Comparison of ENCODE assay signal across 1 cellular context in the genomic region with DNA sequence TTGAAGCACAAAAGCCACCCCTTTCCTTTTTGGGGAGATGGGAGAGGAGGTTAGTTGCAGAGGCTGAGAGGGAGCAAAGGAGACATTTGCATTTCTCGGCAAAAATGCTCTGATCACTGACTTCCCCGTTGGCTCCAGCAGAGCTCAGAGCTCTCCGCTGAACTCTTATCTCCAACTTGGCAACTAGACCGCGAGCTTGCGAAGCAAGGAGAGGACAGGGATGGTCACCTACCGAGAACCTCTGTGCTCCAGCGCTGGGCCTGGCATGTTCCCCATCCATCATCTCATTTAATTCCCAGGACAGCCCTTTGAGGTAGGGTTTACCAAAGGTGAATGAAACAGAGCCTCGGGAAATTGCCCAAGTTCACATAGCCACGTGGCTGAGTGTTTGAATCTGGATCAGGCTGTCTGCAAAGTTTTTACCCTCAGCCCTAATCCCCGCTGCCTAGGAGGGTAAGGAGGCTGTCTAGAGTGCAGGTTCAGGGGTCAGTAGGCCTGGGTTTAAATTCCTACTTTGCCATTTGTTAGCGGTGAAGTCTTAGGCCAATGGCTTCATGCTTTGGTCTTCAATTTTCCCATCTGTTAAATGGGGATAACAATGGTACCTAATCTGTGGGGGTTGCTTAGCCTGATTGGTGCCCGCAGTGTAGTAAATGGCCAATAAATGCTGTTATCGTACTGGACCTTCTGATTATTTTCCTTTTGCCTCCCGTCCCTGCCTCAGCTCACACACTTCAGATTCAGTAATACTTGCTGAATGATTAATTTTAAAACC.
TF ChIP-seq lines count a peak whose summit lies in the region.

No MANE protein-coding gene starts in this region.

TF ChIP-seq in H1, 55 proteins besides CTCF, POLR2A, EP300 and RAD21:
- no peak for TF ChIP-seq NANOG (IDR thresholded peaks at IDR 0.05; ENCODE audit: insufficient read depth, low read depth, low read length, poor library complexity, severe bottlenecking)
- TF ChIP-seq SIRT6 (IDR thresholded peaks at IDR 0.05; ENCODE audit: low read length) = no peak
- no peak for TF ChIP-seq JUND (IDR thresholded peaks at IDR 0.05; ENCODE audit: low read length)
- 0 out of 4 replicates have a peak, but pooled peaks of 1 of the 2 experiments have one; percentile 8 for TF ChIP-seq SIN3A (conservative IDR thresholded peaks at IDR 0.05 in 1 of 2, IDR thresholded peaks at IDR 0.05 in 1 of 2; ENCODE audit: low read depth in 1 of 2, low read length in 2 of 2)
- TF ChIP-seq, protein P1, sequence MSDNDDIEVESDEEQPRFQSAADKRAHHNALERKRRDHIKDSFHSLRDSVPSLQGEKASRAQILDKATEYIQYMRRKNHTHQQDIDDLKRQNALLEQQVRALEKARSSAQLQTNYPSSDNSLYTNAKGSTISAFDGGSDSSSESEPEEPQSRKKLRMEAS (IDR thresholded peaks at IDR 0.05) = 0 out of 2 replicates have a peak, but pooled peaks have one; percentile 26
- TF ChIP-seq KDM1A (IDR thresholded peaks at IDR 0.05; ENCODE audit: borderline replicate concordance, low read length) = no peak
